ENCODE assay signal across 24 cellular contexts in genomic region chr5:77994943-77995342, GRCh38.
A peak's percentile ranks its signal among the peaks of the same experiment; 100 is the strongest.
DNase-seq lines count a peak whose midpoint lies in the region; ATAC-seq and TF ChIP-seq lines count a peak whose summit lies in the region.
"Had no signal": no experiment of that assay in that cellular context is flagged by ENCODE, and none has a peak within 500 bp of the region (broad histone marks: within the 10 kb centered on the region; RNA-seq: fewer than 3 reads in every experiment).

No MANE protein-coding gene starts in this region.

- H3K4ac ChIP-seq in trophoblast cell (ENCODE audit: low read depth, low read length) (no peak overlapping the region), mesendoderm (ENCODE audit: low read depth, low read length) (no peak overlapping the region)

- H3K9me3 ChIP-seq in trophoblast cell (ENCODE audit: insufficient read depth, low read depth, low read length), result no peaks in the 10 kb centered on the region
- no peaks in the 10 kb centered on the region for H3K9me3 ChIP-seq in right cardiac atrium (ENCODE audit: control insufficient read depth, low read length)
- H3K9me3 ChIP-seq: BE2C, SK-N-SH, upper lobe of right lung had no signal

- H2AK5ac ChIP-seq in trophoblast cell (ENCODE audit: low read length) (no peak overlapping the region), mesendoderm (ENCODE audit: low read length) (no peak overlapping the region)

- ATAC-seq in right cardiac atrium, result no peak
- ATAC-seq in HG03139 (IDR thresholded peaks at IDR 0.05; ENCODE audit: unreplicated experiment), result no peak
- ATAC-seq: activated naive CD4-positive, alpha-beta T cell treated with anti-CD3 and anti-CD28 coated beads, Interleukin-2, amount 50 U/mL, for 72 hours; HCT116; left ventricle myocardium superior; natural killer cell treated with Interleukin-12 subunit alpha and Interleukin-12 subunit beta and Interleukin-15 and Interleukin-18, amount 100 ng/mL, for 72 hours; upper lobe of right lung had no signal

- H3K4me3 ChIP-seq in coronary artery (no peak overlapping the region), trophoblast cell (ENCODE audit: low read depth, low read length) (no peak overlapping the region), right cardiac atrium (ENCODE audit: low read length) (no peak overlapping the region), mesendoderm (ENCODE audit: low read length) (no peak overlapping the region)
- H3K4me3 ChIP-seq: upper lobe of right lung had no signal

- no peak overlapping the region for H2BK5ac ChIP-seq in trophoblast cell (ENCODE audit: low read depth, low read length, poor library complexity)
- no peak overlapping the region for H2BK5ac ChIP-seq in mesendoderm (ENCODE audit: low read length)

- intact Hi-C loops in right cardiac atrium (cut with DNase I), result no loop called here

- H3K79me1 ChIP-seq in trophoblast cell (ENCODE audit: low read length) (no peaks in the 10 kb centered on the region), mesendoderm (ENCODE audit: low read length) (no peaks in the 10 kb centered on the region)

- no peak overlapping the region for H3K14ac ChIP-seq in trophoblast cell (ENCODE audit: low read length)

- H3K18ac ChIP-seq in trophoblast cell (ENCODE audit: low read length), result no peak overlapping the region
- H3K18ac ChIP-seq in mesendoderm (ENCODE audit: low read length), result no peak overlapping the region

- no peak overlapping the region for H4K5ac ChIP-seq in mesendoderm (ENCODE audit: low read length)

- no peak overlapping the region for H3K56ac ChIP-seq in mesendoderm (ENCODE audit: low read length)

- no peak for TF ChIP-seq CTCF in coronary artery (IDR thresholded peaks at IDR 0.05)

- no peaks in the 10 kb centered on the region for H3K4me1 ChIP-seq in trophoblast cell (ENCODE audit: control insufficient read depth in 1 of 2, insufficient read depth in 2 of 2, low read length in 2 of 2)
- H3K4me1 ChIP-seq in right cardiac atrium (ENCODE audit: control insufficient read depth, insufficient read depth, low read length), result no peaks in the 10 kb centered on the region
- no peaks in the 10 kb centered on the region for H3K4me1 ChIP-seq in mesendoderm (ENCODE audit: control insufficient read depth, low read depth, low read length)
- H3K4me1 ChIP-seq: upper lobe of right lung had no signal

- H3K27ac ChIP-seq in coronary artery (peak overlapping the region; percentile 25 to 55), trophoblast cell (ENCODE audit: low read depth, low read length) (no peak overlapping the region), right cardiac atrium (ENCODE audit: low read length) (no peak overlapping the region), mesendoderm (ENCODE audit: low read depth, low read length) (no peak overlapping the region)
- H3K27ac ChIP-seq: upper lobe of right lung had no signal

- H3K9ac ChIP-seq in trophoblast cell (ENCODE audit: low read length), result no peak overlapping the region
- H3K9ac ChIP-seq in mesendoderm (ENCODE audit: low read length), result no peak overlapping the region
- H3K9ac ChIP-seq: SK-N-SH had no signal

- H2BK12ac ChIP-seq in trophoblast cell (ENCODE audit: low read length), result no peak overlapping the region

- peak; percentile 58 for DNase-seq in GM04504 (ENCODE audit: low read depth)
- peak; percentile 66 for DNase-seq in MV-4-11 (lab: John Stamatoyannopoulos, UW)
- DNase-seq in coronary artery (ENCODE audit: low spot score), result no peak
- no peak for DNase-seq in trophoblast cell
- DNase-seq in right cardiac atrium, result no peak
- no peak for DNase-seq in mesendoderm
- no peak for DNase-seq in OCI-M1 (lab: John Stamatoyannopoulos, UW)
- DNase-seq: activated CD4-positive, alpha-beta memory T cell treated with anti-CD3 and anti-CD28 coated beads, Interleukin-2, amount 10 ng/mL, durations not matched to agents 7 days and 5 days; activated CD4-positive, alpha-beta T cell treated with anti-CD3 and anti-CD28 coated beads for 1 hour; BE2C; CD8-positive, alpha-beta memory T cell; dermis blood vessel endothelial cell; GDM1; KG1; left ventricle myocardium superior; NCI-H1694 treated with DMSO at 0.1 percent for 48 hours; retina; SK-N-SH; small intestine; upper lobe of right lung had no signal

- H3K4me2 ChIP-seq in trophoblast cell (ENCODE audit: low read length), result no peak overlapping the region
- no peak overlapping the region for H3K4me2 ChIP-seq in mesendoderm (ENCODE audit: low read length)
- H3K4me2 ChIP-seq: SK-N-SH had no signal

- no peaks in the 10 kb centered on the region for H3K27me3 ChIP-seq in trophoblast cell (ENCODE audit: insufficient read depth, low read length)
- H3K27me3 ChIP-seq in right cardiac atrium (ENCODE audit: control insufficient read depth, insufficient read depth), result no peaks in the 10 kb centered on the region
- peaks cover 3% of the 10 kb centered on the region for H3K27me3 ChIP-seq in mesendoderm (ENCODE audit: insufficient read depth, low read length, poor library complexity)
- H3K27me3 ChIP-seq: BE2C, upper lobe of right lung had no signal

- no peak overlapping the region for H4K91ac ChIP-seq in trophoblast cell (ENCODE audit: low read depth, low read length)

- no peak overlapping the region for H2BK15ac ChIP-seq in mesendoderm (replicated peaks; ENCODE audit: low read depth)

- H2BK120ac ChIP-seq in trophoblast cell (ENCODE audit: insufficient read depth, low read length, poor library complexity), result no peak overlapping the region
- H2BK120ac ChIP-seq in mesendoderm (ENCODE audit: low read depth, low read length), result no peak overlapping the region

- H3K79me2 ChIP-seq in trophoblast cell (ENCODE audit: control insufficient read depth, insufficient read depth, low read length, poor library complexity), result no peaks in the 10 kb centered on the region
- H3K79me2 ChIP-seq in mesendoderm (ENCODE audit: control insufficient read depth, insufficient read depth, low read length), result no peaks in the 10 kb centered on the region

- H3K36me3 ChIP-seq in trophoblast cell (ENCODE audit: control insufficient read depth in 1 of 2, insufficient read depth in 2 of 2, low read length in 2 of 2) (peaks cover 3% of the 10 kb centered on the region in 2 experiments), mesendoderm (ENCODE audit: control insufficient read depth, insufficient read depth, low read length) (no peaks in the 10 kb centered on the region)
- H3K36me3 ChIP-seq: BE2C had no signal

- H2AFZ ChIP-seq in trophoblast cell (ENCODE audit: insufficient read depth, low read length, poor library complexity), result no peak overlapping the region

- no CpG with 5 or more reads among the region's 3 CpGs for WGBS in trophoblast cell (ENCODE audit: extremely low coverage, insufficient coverage, insufficient read length)
- WGBS in right cardiac atrium, result 71% methylated on average over 3 of the region's 3 CpGs
- WGBS in mesendoderm (ENCODE audit: extremely low coverage, insufficient coverage, low lambda C conversion rate), result no CpG with 5 or more reads among the region's 3 CpGs

- no peak overlapping the region for H4K12ac ChIP-seq in trophoblast cell (ENCODE audit: low read depth, low read length)

- peak overlapping the region; percentile 49 for H3K23ac ChIP-seq in trophoblast cell (ENCODE audit: low read length)
- H3K23ac ChIP-seq in mesendoderm (ENCODE audit: low read length), result no peak overlapping the region

- H4K8ac ChIP-seq in trophoblast cell (ENCODE audit: low read depth, low read length), result no peak overlapping the region
- no peak overlapping the region for H4K8ac ChIP-seq in mesendoderm (ENCODE audit: low read depth, low read length)

Comparison
In these comparisons a context has a peak if more than half of its experiments do, and no peak if none do; other contexts are left out.
1. DNase-seq: peak in GM04504 (single experiment) and MV-4-11 (single experiment); none in coronary artery (single experiment), trophoblast cell (0 of 2), right cardiac atrium (0 of 3), mesendoderm (single experiment) and OCI-M1 (single experiment).
2. H3K27ac ChIP-seq: peak in coronary artery (2 of 2); none in trophoblast cell (single experiment), right cardiac atrium (single experiment) and mesendoderm (single experiment).